Comparison of ENCODE assay signal across 15 cellular contexts in the genomic region with DNA sequence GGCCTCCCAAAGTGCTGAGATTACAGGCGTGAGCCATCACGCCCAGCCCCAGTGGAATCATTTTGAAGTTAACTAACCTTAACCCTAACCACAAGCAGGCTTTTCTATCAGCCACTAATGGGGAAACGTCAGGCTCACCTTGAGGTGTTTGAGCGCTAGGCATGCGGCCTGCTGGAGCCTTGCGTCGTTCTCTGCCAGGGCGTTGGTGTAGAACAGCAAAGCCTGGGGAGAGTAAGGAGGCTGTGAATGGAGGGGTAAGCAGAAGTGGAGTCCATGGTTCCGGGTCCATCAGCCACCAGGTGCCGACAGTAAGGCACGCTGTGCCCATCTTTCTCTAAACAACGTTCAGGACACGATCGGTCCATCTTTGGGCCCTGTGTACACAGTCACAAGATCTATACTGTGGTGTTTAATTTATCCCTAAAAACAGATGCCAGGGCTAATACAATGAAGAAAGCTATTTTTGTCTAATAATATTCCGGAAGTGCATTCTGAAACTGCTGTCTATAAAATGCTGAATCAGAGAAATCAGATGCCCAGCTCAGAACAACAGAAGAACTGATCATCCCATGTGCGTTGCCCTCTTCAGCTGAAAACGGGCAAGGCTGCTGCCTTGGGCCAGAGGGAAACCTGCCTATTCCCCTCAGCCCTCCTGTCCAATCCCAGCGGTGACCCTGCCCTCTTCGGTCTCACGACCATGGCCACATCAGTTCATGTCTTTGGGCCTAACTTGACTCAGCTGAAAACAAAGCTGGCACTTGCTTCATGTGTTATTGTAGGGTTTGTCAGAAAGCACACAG.
"Had no signal": no experiment of that assay in that cellular context is flagged by ENCODE, and none has a peak within 500 bp of the region (broad histone marks: within the 10 kb centered on the region; RNA-seq: fewer than 3 reads in every experiment).

No MANE protein-coding gene starts in this region.

- H3K36me3 Mint-ChIP-seq: activated naive CD8-positive, alpha-beta T cell had no signal

- H3K9me3 ChIP-seq: stomach had no signal

- H3K27me3 ChIP-seq: stomach had no signal

- H3K27ac ChIP-seq: stomach had no signal

- H3K9me3 Mint-ChIP-seq: endodermal cell, nephron had no signal

- H3K4me1 Mint-ChIP-seq: endodermal cell had no signal

- H3K27ac Mint-ChIP-seq: activated naive CD8-positive, alpha-beta T cell; endodermal cell; nephron had no signal

- FAIRE-seq: small intestine had no signal

- H3K4me3 ChIP-seq: stomach had no signal

- H3K4me3 Mint-ChIP-seq: activated naive CD8-positive, alpha-beta T cell; endodermal cell; nephron had no signal

- H3K27me3 Mint-ChIP-seq: activated naive CD8-positive, alpha-beta T cell had no signal

- DNase-seq: activated CD4-positive, alpha-beta T cell treated with anti-CD3 and anti-CD28 coated beads for 1 hour; activated CD4-positive, alpha-beta T cell treated with anti-CD3 and anti-CD28 coated beads, Interleukin-2, amount 50 U/mL, for 4 hours; activated T-cell treated with anti-CD3 and anti-CD28 coated beads for 4 hours; anterior cingulate cortex; endodermal cell; erythroblast; hippocampal formation; nucleus accumbens; small intestine; stimulated activated CD4-positive, alpha-beta T cell treated with anti-CD3 and anti-CD28 coated beads, Interleukin-4, amount 100 ng/mL, for 4 hours; stimulated activated CD8-positive, alpha-beta memory T cell treated with anti-CD3 and anti-CD28 coated beads, Interleukin-4, amount 100 ng/mL, for 48 hours; stomach; T-helper 9 cell had no signal
